In the genomic region with DNA sequence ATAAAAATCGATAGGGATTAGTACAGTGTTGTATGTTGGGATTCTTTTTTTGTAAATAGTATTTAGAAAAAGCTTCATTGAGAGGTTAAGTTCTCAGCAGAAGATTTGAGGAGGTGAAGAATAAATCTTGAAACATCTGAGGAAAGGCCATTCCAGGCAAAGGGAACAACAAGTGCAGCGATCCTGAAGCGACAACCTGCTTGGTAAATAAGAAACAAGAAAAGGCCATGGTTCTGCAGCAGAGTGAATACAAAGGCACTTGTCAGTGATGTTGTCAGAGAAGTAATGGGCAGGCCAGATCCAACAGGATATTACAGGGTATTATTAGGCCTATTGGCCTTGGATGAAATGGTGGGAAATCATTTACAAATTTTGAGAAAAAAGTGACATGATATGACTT, we compare ENCODE assay signal across 20 cellular contexts.
"Had no signal": no experiment of that assay in that cellular context is flagged by ENCODE, and none has a peak within 500 bp of the region (broad histone marks: within the 10 kb centered on the region; RNA-seq: fewer than 3 reads in every experiment).

No MANE protein-coding gene starts in this region.

- H3K4me1 ChIP-seq: esophagus muscularis mucosa, gastrocnemius medialis, heart right ventricle, pancreas, prostate gland, right lobe of liver, stomach, transverse colon had no signal

- H3K9me3 ChIP-seq: esophagus muscularis mucosa, gastrocnemius medialis, pancreas, prostate gland, right lobe of liver, stomach, thoracic aorta, transverse colon had no signal

- H3K27me3 ChIP-seq: esophagus muscularis mucosa, gastrocnemius medialis, heart right ventricle, pancreas, right lobe of liver, stomach, transverse colon had no signal

- H3K4me3 ChIP-seq: esophagus muscularis mucosa, gastrocnemius medialis, heart right ventricle, pancreas, prostate gland, right lobe of liver, stomach, thoracic aorta, transverse colon had no signal

- H3K36me3 ChIP-seq: esophagus muscularis mucosa, gastrocnemius medialis, heart right ventricle, pancreas, prostate gland, right lobe of liver, stomach, thoracic aorta, transverse colon had no signal

- DNase-seq: effector memory CD8-positive, alpha-beta T cell; gastrocnemius medialis; heart right ventricle; hypothalamus; kidney glomerular epithelial cell; mammary epithelial cell; naive thymus-derived CD4-positive, alpha-beta T cell; nephron progenitor cell; occipital lobe; pancreas; right lobe of liver; stimulated activated CD4-positive, alpha-beta T cell treated with anti-CD3 and anti-CD28 coated beads, Interleukin-4, amount 100 ng/mL, for 24 hours; stimulated activated naive B cell treated with anti-CD40 and anti-IgM and Interleukin-4, amounts not matched to agents 10 μg/mL and 1 μg/mL and 100 μg/mL, for 72 hours; stomach; substantia nigra; transverse colon had no signal

- H3K27ac ChIP-seq: epithelial cell of prostate, esophagus muscularis mucosa, gastrocnemius medialis, heart right ventricle, pancreas, prostate gland, right lobe of liver, stomach, thoracic aorta, transverse colon had no signal
